In the genomic region with DNA sequence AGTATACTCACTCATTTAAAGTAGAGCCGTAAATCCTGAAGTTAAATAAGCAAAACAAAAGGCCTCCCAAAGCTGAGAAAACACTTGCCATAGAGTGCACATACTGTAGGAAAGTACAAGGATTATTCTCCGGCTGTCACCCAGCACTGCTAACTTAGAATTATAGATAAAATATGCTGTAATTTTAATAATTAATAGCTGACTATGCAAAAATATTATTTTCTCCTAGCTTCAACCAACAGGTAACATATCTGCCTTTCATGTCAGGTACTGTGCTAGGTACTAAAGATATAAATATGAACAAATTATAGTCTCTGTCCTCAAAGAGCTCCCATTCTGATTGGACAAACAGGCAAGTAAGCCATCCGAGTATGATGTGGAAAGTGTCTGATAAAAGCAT, we compare ENCODE assay signal across 8 cellular contexts.
"Had no signal": no experiment of that assay in that cellular context is flagged by ENCODE, and none has a peak within 500 bp of the region (broad histone marks: within the 10 kb centered on the region; RNA-seq: fewer than 3 reads in every experiment).

No MANE protein-coding gene starts in this region.

- H3K9ac ChIP-seq: GM23248, KMS-11 had no signal

- H3K27ac ChIP-seq: GM23248, KMS-11 had no signal

- H3K4me3 ChIP-seq: GM23248 had no signal

- H3K4me2 ChIP-seq: KMS-11 had no signal

- H2AFZ ChIP-seq: GM23248 had no signal

- FAIRE-seq: H54, HTR-8/SVneo had no signal

- DNase-seq: GM23248, GOT3, H9, HCEC 1CT, KBM-7 had no signal
